Comparison of ENCODE assay signal across 9 cellular contexts in genomic region chr2:95389256-95390119, GRCh38. TPM values are rescaled to one million over a fixed set of nuclear protein-coding genes. Genes with fewer than 3 reads are reported as not detected.
DNase-seq lines count a peak whose midpoint lies in the region; ATAC-seq and TF ChIP-seq lines count a peak whose summit lies in the region.
"Had no signal": no experiment of that assay in that cellular context is flagged by ENCODE, and none has a peak within 500 bp of the region (broad histone marks: within the 10 kb centered on the region; RNA-seq: fewer than 3 reads in every experiment).

No MANE protein-coding gene starts in this region.

- H3K36me3 Mint-ChIP-seq in activated CD4-positive, alpha-beta memory T cell treated with anti-CD3 and anti-CD28 coated beads, Interleukin-2, amount 10 ng/mL, durations not matched to agents 7 days and 5 days (ENCODE audit: low read depth), result no peaks in the 10 kb centered on the region
- no peaks in the 10 kb centered on the region for H3K36me3 Mint-ChIP-seq in naive B cell

- peaks cover 2 to 10% of the 10 kb centered on the region in 2 donors for H3K4me1 ChIP-seq in thoracic aorta (ENCODE audit: control insufficient read depth in 1 of 2, low read depth in 2 of 2)

- H3K36me3 ChIP-seq in thoracic aorta, result no peaks in the 10 kb centered on the region

- DNase-seq in DMS114 treated with DMSO at 0.1 percent for 48 hours (lab: John Stamatoyannopoulos, UW; ENCODE audit: unreplicated experiment) (peak; percentile 24), NCI-H2029 treated with DMSO at 0.1 percent for 48 hours (lab: John Stamatoyannopoulos, UW) (peak; percentile 1), fibroblast of gingiva (ENCODE audit: low read depth) (peak; percentile 59), naive B cell (peak; percentile 19), thoracic aorta (ENCODE audit: low spot score) (no peak), KG1 (lab: John Stamatoyannopoulos, UW) (no peak)
- peak; percentile 58 for DNase-seq in activated CD4-positive, alpha-beta memory T cell treated with anti-CD3 and anti-CD28 coated beads, Interleukin-2, amount 10 ng/mL, durations not matched to agents 7 days and 5 days
- DNase-seq: activated B cell treated with CpG ODN at 0.5 μM for 24 hours had no signal

- H3K4me1 Mint-ChIP-seq in activated CD4-positive, alpha-beta memory T cell treated with anti-CD3 and anti-CD28 coated beads, Interleukin-2, amount 10 ng/mL, durations not matched to agents 7 days and 5 days, result no peaks in the 10 kb centered on the region
- peaks cover 0 to 5% (median 0%) of the 10 kb centered on the region in 3 donors for H3K4me1 Mint-ChIP-seq in naive B cell
- H3K4me1 Mint-ChIP-seq: activated B cell treated with CpG ODN at 0.5 μM for 24 hours had no signal

- POLR2A ChIA-PET in activated CD4-positive, alpha-beta memory T cell treated with anti-CD3 and anti-CD28 coated beads, Interleukin-2, amount 10 ng/mL, durations not matched to agents 7 days and 5 days (lab: Charles Lee), result interaction anchor here (1.3 kb wide), 1 partner anchor 13 kb away, joined by 10 read pairs; the partner anchor contains the start of gene FAHD2A

- H3K27me3 ChIP-seq in thoracic aorta (replicated peaks; ENCODE audit: insufficient read depth), result no peaks in the 10 kb centered on the region

- TF ChIP-seq CTCF in thoracic aorta (IDR thresholded peaks at IDR 0.05), result peak; percentile 80

- CTCF ChIA-PET in activated CD4-positive, alpha-beta memory T cell treated with anti-CD3 and anti-CD28 coated beads, Interleukin-2, amount 10 ng/mL, durations not matched to agents 7 days and 5 days (lab: Charles Lee), result interaction anchor here (0.6 to 1.5 kb wide), 13 partner anchors 9 to 374 kb away, joined by 3 to 29 read pairs (median 3); partner anchors contain the start of genes FAHD2A and ZNF514

- no peak overlapping the region for H3K27ac ChIP-seq in thoracic aorta

- ATAC-seq in GM21576 (IDR thresholded peaks at IDR 0.05; ENCODE audit: unreplicated experiment), result peak; percentile 51
- no peak for ATAC-seq in naive B cell (ENCODE audit: low read depth in 2 of 2)
- ATAC-seq in thoracic aorta (ENCODE audit: insufficient number of reproducible peaks, low FRiP score, low read depth), result peak; percentile 54

- no peak overlapping the region for H3K27ac Mint-ChIP-seq in activated CD4-positive, alpha-beta memory T cell treated with anti-CD3 and anti-CD28 coated beads, Interleukin-2, amount 10 ng/mL, durations not matched to agents 7 days and 5 days
- H3K27ac Mint-ChIP-seq in naive B cell, result peak overlapping the region in 1 of 6 donors; percentile 13
- H3K27ac Mint-ChIP-seq: activated B cell treated with CpG ODN at 0.5 μM for 24 hours had no signal

- no peaks in the 10 kb centered on the region for H3K9me3 ChIP-seq in thoracic aorta

- H3K4me3 Mint-ChIP-seq in activated CD4-positive, alpha-beta memory T cell treated with anti-CD3 and anti-CD28 coated beads, Interleukin-2, amount 10 ng/mL, durations not matched to agents 7 days and 5 days, result no peak overlapping the region
- peak overlapping the region in 1 of 8 donors; percentile 56 for H3K4me3 Mint-ChIP-seq in naive B cell
- H3K4me3 Mint-ChIP-seq: activated B cell treated with CpG ODN at 0.5 μM for 24 hours had no signal

- no peak overlapping the region for H3K4me3 ChIP-seq in thoracic aorta

- no peaks in the 10 kb centered on the region for H3K9me3 Mint-ChIP-seq in activated CD4-positive, alpha-beta memory T cell treated with anti-CD3 and anti-CD28 coated beads, Interleukin-2, amount 10 ng/mL, durations not matched to agents 7 days and 5 days
- H3K9me3 Mint-ChIP-seq in naive B cell, result no peaks in the 10 kb centered on the region
- H3K9me3 Mint-ChIP-seq: activated B cell treated with CpG ODN at 0.5 μM for 24 hours had no signal

- no peaks in the 10 kb centered on the region for H3K27me3 Mint-ChIP-seq in activated CD4-positive, alpha-beta memory T cell treated with anti-CD3 and anti-CD28 coated beads, Interleukin-2, amount 10 ng/mL, durations not matched to agents 7 days and 5 days
- H3K27me3 Mint-ChIP-seq in naive B cell, result peaks cover 4 to 23% (median 23%) of the 10 kb centered on the region in 3 donors

RNA-seq across cellular contexts. Expression of gene FAHD2A, which starts 13.0 kb away (rescaled TPM):
- total RNA-seq in activated CD4-positive, alpha-beta memory T cell treated with anti-CD3 and anti-CD28 coated beads, Interleukin-2, amount 10 ng/mL, durations not matched to agents 7 days and 5 days, result 10 to 100 TPM; 35.8 to 37.3 TPM
- polyA plus RNA-seq in naive B cell (ENCODE audit: low read depth in 6 of 6), result 10 to 100 TPM in 4 of 6 donors, 1 to 10 TPM in 2; 6.7 to 29.3 (median 11.1) TPM
- total RNA-seq in thoracic aorta, result 10 to 100 TPM; 11.7 to 23.6 TPM

Comparison
In these comparisons a context has a peak if more than half of its experiments do, and no peak if none do; other contexts are left out.
1. DNase-seq: peak in DMS114 treated with DMSO at 0.1 percent for 48 hours (single experiment), NCI-H2029 treated with DMSO at 0.1 percent for 48 hours (single experiment), activated CD4-positive, alpha-beta memory T cell treated with anti-CD3 and anti-CD28 coated beads, Interleukin-2, amount 10 ng/mL, durations not matched to agents 7 days and 5 days (single experiment), fibroblast of gingiva (single experiment) and naive B cell (single experiment); none in thoracic aorta (single experiment) and KG1 (single experiment).
2. ATAC-seq: peak in GM21576 (single experiment) and thoracic aorta (single experiment); none in naive B cell (0 of 2).